25 cellular contexts compared by ENCODE assay signal in genomic region chr7:30687604-30688003, GRCh38. TPM values are rescaled to one million over a fixed set of nuclear protein-coding genes. Genes with fewer than 3 reads are reported as not detected.
"Had no signal": no experiment of that assay in that cellular context is flagged by ENCODE, and none has a peak within 500 bp of the region (broad histone marks: within the 10 kb centered on the region; RNA-seq: fewer than 3 reads in every experiment).

No MANE protein-coding gene starts in this region.

- H3K9me3 ChIP-seq: colonic mucosa, heart left ventricle, ovary, right atrium auricular region, sigmoid colon, stomach, thoracic aorta, transverse colon had no signal

- ATAC-seq: esophagus mucosa; heart left ventricle; stimulated activated naive B cell treated with anti-CD40 and anti-IgM and Interleukin-4, amounts not matched to agents 10 μg/mL and 1 μg/mL and 100 μg/mL, for 72 hours had no signal

- H3K4me3 ChIP-seq: colonic mucosa, heart left ventricle, ovary, right atrium auricular region, sigmoid colon, skin epidermis, stomach, thoracic aorta, transverse colon had no signal

- H3K4me3 Mint-ChIP-seq: naive B cell; nephron; stimulated activated naive B cell treated with anti-CD40 and anti-IgM and Interleukin-4, amounts not matched to agents 10 μg/mL and 1 μg/mL and 100 μg/mL, for 72 hours had no signal

- H3K4me1 ChIP-seq: colonic mucosa had no signal

- H3K9me3 Mint-ChIP-seq: naive B cell; nephron; stimulated activated naive B cell treated with anti-CD40 and anti-IgM and Interleukin-4, amounts not matched to agents 10 μg/mL and 1 μg/mL and 100 μg/mL, for 72 hours had no signal

- DNase-seq: colonic mucosa; effector CD4-positive, alpha-beta T cell; heart left ventricle; hippocampal formation; kidney glomerular epithelial cell; mesendoderm; naive B cell; ovary; sigmoid colon; stimulated activated CD4-positive, alpha-beta T cell treated with anti-CD3 and anti-CD28 coated beads, Interleukin-2, amount 100 ng/mL, for 24 hours; stimulated activated CD4-positive, alpha-beta T cell treated with anti-CD3 and anti-CD28 coated beads, Interleukin-4, amount 100 ng/mL, for 4 hours; stimulated activated naive B cell treated with anti-CD40 and anti-IgM and Interleukin-4, amounts not matched to agents 10 μg/mL and 1 μg/mL and 100 μg/mL, for 72 hours; stomach; substantia nigra; transverse colon had no signal

- H3K27ac ChIP-seq: colonic mucosa, heart left ventricle, ovary, right atrium auricular region, sigmoid colon, skin epidermis, stomach, thoracic aorta, transverse colon had no signal

- H3K4me1 Mint-ChIP-seq: nephron had no signal

- H3K27ac Mint-ChIP-seq: nephron; stimulated activated naive B cell treated with anti-CD40 and anti-IgM and Interleukin-4, amounts not matched to agents 10 μg/mL and 1 μg/mL and 100 μg/mL, for 72 hours had no signal

- H3K27me3 ChIP-seq: ovary, right atrium auricular region had no signal

- H3K36me3 ChIP-seq: colonic mucosa, heart left ventricle, ovary, right atrium auricular region, sigmoid colon, stomach, thoracic aorta, transverse colon had no signal

- H3K36me3 Mint-ChIP-seq: naive B cell had no signal

RNA-seq across cellular contexts. Expression of gene CRHR2, which starts 5.3 kb away (rescaled TPM):
- total RNA-seq: dermis microvascular lymphatic vessel endothelial cell, esophagus mucosa, fibroblast of lung, glomerular endothelial cell, liver, lung microvascular endothelial cell, sigmoid colon, stomach, transverse colon had no signal
- polyA plus RNA-seq: fibroblast of lung, liver, stomach had no signal
